9 cellular contexts compared by ENCODE assay signal in genomic region chr18:3458952-3459853, GRCh38. TPM values are rescaled to one million over a fixed set of nuclear protein-coding genes. Genes with fewer than 3 reads are reported as not detected.
DNase-seq lines count a peak whose midpoint lies in the region; ATAC-seq, FAIRE-seq and TF ChIP-seq lines count a peak whose summit lies in the region.
"Had no signal": no experiment of that assay in that cellular context is flagged by ENCODE, and none has a peak within 500 bp of the region (broad histone marks: within the 10 kb centered on the region; RNA-seq: fewer than 3 reads in every experiment).

No MANE protein-coding gene starts in this region.

- H3K9me2 ChIP-seq in HCT116 (ENCODE audit: insufficient read depth): no peaks in the 10 kb centered on the region

- no peak overlapping the region for H3K4me3 ChIP-seq in HCT116 (replicated peaks in 1 of 2; ENCODE audit: low read depth in 1 of 2, low read length in 2 of 2)
- H3K4me3 ChIP-seq in keratinocyte (ENCODE audit: control insufficient read depth in 2 of 3, extremely low read depth in 1 of 3, insufficient read depth in 2 of 3, low read depth in 1 of 3, low read length in 3 of 3): no peak overlapping the region

- peaks cover 44 to 69% of the 10 kb centered on the region in 2 experiments for H3K4me1 ChIP-seq in HCT116 (ENCODE audit: control insufficient read depth in 1 of 2, insufficient read depth in 2 of 2, low read length in 2 of 2)
- peaks cover 47% of the 10 kb centered on the region for H3K4me1 ChIP-seq in keratinocyte (ENCODE audit: control insufficient read depth, extremely low read depth, insufficient read depth, low read length)

- H3K4me3 Mint-ChIP-seq in activated naive CD4-positive, alpha-beta T cell treated with anti-CD3 and anti-CD28 coated beads, Interleukin-2, amount 10 ng/mL, durations not matched to agents 7 days and 5 days: no peak overlapping the region

- no peaks in the 10 kb centered on the region for H3K27me3 ChIP-seq in HCT116 (ENCODE audit: insufficient read depth, low read length)
- H3K27me3 ChIP-seq in keratinocyte (ENCODE audit: control insufficient read depth, extremely low read depth, insufficient read depth, low read length): no peaks in the 10 kb centered on the region

- POLR2A ChIA-PET in HCT116 (lab: Charles Lee): interaction anchor here (0.8 to 1.3 kb wide), 4 partner anchors 135 to 207 kb away, joined by 3 to 5 read pairs (median 4); no protein-coding TSS in a partner anchor

- no peaks in the 10 kb centered on the region for H3K9me3 ChIP-seq in HCT116 (ENCODE audit: control insufficient read depth in 1 of 2, insufficient read depth in 1 of 2, low read depth in 1 of 2, low read length in 2 of 2)
- H3K9me3 ChIP-seq in keratinocyte (ENCODE audit: control insufficient read depth, low read depth, low read length): no peaks in the 10 kb centered on the region

- H3K36me3 ChIP-seq in HCT116 (ENCODE audit: control insufficient read depth in 1 of 2, insufficient read depth in 2 of 2, low read length in 2 of 2): peaks cover 35 to 53% of the 10 kb centered on the region in 2 experiments
- peaks cover 23 to 44% of the 10 kb centered on the region in 2 experiments for H3K36me3 ChIP-seq in keratinocyte (ENCODE audit: control insufficient read depth in 2 of 2, extremely low read depth in 1 of 2, insufficient read depth in 2 of 2, low read length in 2 of 2)

- no peak overlapping the region for H2AFZ ChIP-seq in HCT116 (ENCODE audit: low read depth, low read length, poor library complexity, severe bottlenecking)
- no peak overlapping the region for H2AFZ ChIP-seq in keratinocyte (ENCODE audit: control insufficient read depth, low read length)

- FAIRE-seq in keratinocyte (lab: Jason Lieb, UNC): peak; percentile 74

- CTCF ChIA-PET in HCT116 (lab: Charles Lee): interaction anchor here (0.5 kb wide), 1 partner anchor 8 kb away, joined by 6 read pairs; no protein-coding TSS in a partner anchor
- CTCF ChIA-PET in activated naive CD4-positive, alpha-beta T cell treated with anti-CD3 and anti-CD28 coated beads, Interleukin-2, amount 10 ng/mL, durations not matched to agents 7 days and 5 days (lab: Charles Lee): interaction anchor here (0.8 to 3.7 kb wide), 10 partner anchors 8 to 206 kb away, joined by 3 to 17 read pairs (median 5); no protein-coding TSS in a partner anchor

- ATAC-seq in HCT116: no peak
- ATAC-seq in HG03469 (IDR thresholded peaks at IDR 0.05; ENCODE audit: unreplicated experiment): no peak
- ATAC-seq in HG02642 (IDR thresholded peaks at IDR 0.05; ENCODE audit: poor library complexity, unreplicated experiment): no peak

- peaks cover 24% of the 10 kb centered on the region; the same call in 1 of the 2 replicates for H4K20me1 ChIP-seq in HCT116 (ENCODE audit: insufficient read depth)
- peaks cover 23% of the 10 kb centered on the region for H4K20me1 ChIP-seq in keratinocyte (ENCODE audit: control insufficient read depth, extremely low read depth, insufficient read depth, low read length)

- no peak for TF ChIP-seq POLR2A in HCT116 (IDR thresholded peaks at IDR 0.05; ENCODE audit: borderline replicate concordance, extremely low read depth, insufficient read depth, insufficient read length)

- peaks cover 8% of the 10 kb centered on the region for H3K27me3 Mint-ChIP-seq in activated naive CD4-positive, alpha-beta T cell treated with anti-CD3 and anti-CD28 coated beads, Interleukin-2, amount 10 ng/mL, durations not matched to agents 7 days and 5 days

- RAD21 ChIA-PET in HCT116 (lab: Charles Lee; ENCODE audit: low non-redundant PET in 1 of 2, low total read pairs in 2 of 2, uncharacterized antibody in 2 of 2, unreplicated experiment in 2 of 2): no interaction called here

- no peaks in the 10 kb centered on the region for H3K9me1 ChIP-seq in keratinocyte (ENCODE audit: control insufficient read depth, extremely low read depth, insufficient read depth, low read length)

- peaks cover 34% of the 10 kb centered on the region for H3K4me1 Mint-ChIP-seq in activated naive CD4-positive, alpha-beta T cell treated with anti-CD3 and anti-CD28 coated beads, Interleukin-2, amount 10 ng/mL, durations not matched to agents 7 days and 5 days

- H3K4me2 ChIP-seq in HCT116 (ENCODE audit: low read length): no peak overlapping the region
- peak overlapping the region; percentile 30 for H3K4me2 ChIP-seq in keratinocyte (ENCODE audit: control insufficient read depth, extremely low read depth, insufficient read depth, low read depth, low read length)

- H3K27ac ChIP-seq in HCT116 (ENCODE audit: low read depth, low read length) (peak overlapping the region; percentile 23; the same call in 1 of the 2 replicates), keratinocyte (ENCODE audit: control insufficient read depth, insufficient read depth, low read length) (peak overlapping the region; percentile 69)

- H3K9ac ChIP-seq in HCT116 (ENCODE audit: low read length) (no peak overlapping the region), keratinocyte (ENCODE audit: control insufficient read depth, extremely low read depth, insufficient read depth, low read length) (peak overlapping the region; percentile 20)

- H3K27ac Mint-ChIP-seq in activated naive CD4-positive, alpha-beta T cell treated with anti-CD3 and anti-CD28 coated beads, Interleukin-2, amount 10 ng/mL, durations not matched to agents 7 days and 5 days: peak overlapping the region; percentile 49

- peaks cover 42% of the 10 kb centered on the region for H3K36me3 Mint-ChIP-seq in activated naive CD4-positive, alpha-beta T cell treated with anti-CD3 and anti-CD28 coated beads, Interleukin-2, amount 10 ng/mL, durations not matched to agents 7 days and 5 days

- BruUV-seq in HCT116 (replicated peaks; lab: Mats Ljungman, UMichigan): no TSS peak

- TF ChIP-seq CTCF in HCT116 (IDR thresholded peaks at IDR 0.05 in 2 of 3, conservative IDR thresholded peaks at IDR 0.05 in 1 of 3; ENCODE audit: borderline replicate concordance in 1 of 3, insufficient read depth in 1 of 3, low read depth in 2 of 3, low read length in 2 of 3): no peak
- TF ChIP-seq CTCF in keratinocyte (optimal IDR thresholded peaks at IDR 0.05 in 1 of 3, IDR thresholded peaks at IDR 0.05 in 1 of 3, conservative IDR thresholded peaks at IDR 0.05 in 1 of 3; ENCODE audit: extremely low read depth in 1 of 3, insufficient read depth in 2 of 3, low read length in 3 of 3): no peak

- dilution Hi-C loops in keratinocyte (cut with MboI; ENCODE audit: extremely low pct_ligation_motif_present, low sequenced_read_pairs): no loop called here

- H3K79me2 ChIP-seq in HCT116 (ENCODE audit: insufficient read depth, low read length) (peaks cover 62% of the 10 kb centered on the region), keratinocyte (ENCODE audit: control insufficient read depth, insufficient read depth, low read length) (peaks cover 50% of the 10 kb centered on the region)

- H3K9me3 Mint-ChIP-seq in activated naive CD4-positive, alpha-beta T cell treated with anti-CD3 and anti-CD28 coated beads, Interleukin-2, amount 10 ng/mL, durations not matched to agents 7 days and 5 days: peaks cover 11% of the 10 kb centered on the region

- DNase-seq in A172 (ENCODE audit: low spot score): peak; percentile 51
- DNase-seq in HCT116 (ENCODE audit: low read depth, low spot score): no peak
- no peak for DNase-seq in activated naive CD4-positive, alpha-beta T cell treated with anti-CD3 and anti-CD28 coated beads, Interleukin-2, amount 10 ng/mL, durations not matched to agents 7 days and 5 days
- DNase-seq in keratinocyte (ENCODE audit: low read depth, low spot score): no peak
- DNase-seq in OCI-M1 (lab: John Stamatoyannopoulos, UW): no peak
- DNase-seq in SIG-M5 (lab: John Stamatoyannopoulos, UW): no peak
- DNase-seq: NCI-H774 had no signal

- no peak for TF ChIP-seq RAD21 in HCT116 (IDR thresholded peaks at IDR 0.05; ENCODE audit: low read depth)

- intact Hi-C loops in HCT116 (cut with micrococcal nuclease): no loop called here

TF ChIP-seq in HCT116, 20 proteins besides CTCF, POLR2A, EP300 and RAD21:
- TF ChIP-seq TCF7L2 (IDR thresholded peaks at IDR 0.05; ENCODE audit: borderline replicate concordance, extremely low read depth, insufficient read depth, insufficient read length): peak; percentile 61
- TF ChIP-seq POLR2AphosphoS5 (IDR thresholded peaks at IDR 0.05; ENCODE audit: low read depth, low read length): peak; percentile 60; the same call in 1 of the 2 replicates
- TF ChIP-seq CEBPB (IDR thresholded peaks at IDR 0.05; ENCODE audit: low read depth): no peak

RNA-seq across cellular contexts. Expression of gene TGIF1, which starts 9.2 kb away (rescaled TPM):
- total RNA-seq in A172 (2014; rRNA removed; shearing (Covaris generic)): 101 and 103 TPM in 2 replicates
- total RNA-seq in HCT116 (2021; ENCODE audit: unreplicated experiment): 242 TPM
- 199 and 245 TPM in 2 replicates for polyA plus RNA-seq in HCT116 (2012)
- 111 to 187 TPM (median 115 TPM) in 3 replicates for polyA plus RNA-seq in keratinocyte
- polyA plus RNA-seq in keratinocyte (2011; ENCODE audit: low read depth): 163 TPM
- polyA plus RNA-seq in keratinocyte (2011; cell fraction: cytosol; rRNA removed): 115 and 141 TPM in 2 replicates
- 323 and 359 TPM in 2 replicates for polyA plus RNA-seq in keratinocyte (2011; cell fraction: nucleus; rRNA removed)
- polyA plus RNA-seq in keratinocyte (2012; ENCODE audit: low replicate concordance): 66.2 and 105 TPM in 2 replicates
- polyA minus RNA-seq in keratinocyte: 134 to 144 TPM (median 142 TPM) in 3 replicates
- polyA minus RNA-seq in keratinocyte (2011; cell fraction: cytosol; rRNA and poly(A)+ RNA removed): 54.9 TPM
- 79.0 and 130 TPM in 2 replicates for polyA minus RNA-seq in keratinocyte (2011; cell fraction: nucleus; rRNA and poly(A)+ RNA removed)
